In the genomic region with DNA sequence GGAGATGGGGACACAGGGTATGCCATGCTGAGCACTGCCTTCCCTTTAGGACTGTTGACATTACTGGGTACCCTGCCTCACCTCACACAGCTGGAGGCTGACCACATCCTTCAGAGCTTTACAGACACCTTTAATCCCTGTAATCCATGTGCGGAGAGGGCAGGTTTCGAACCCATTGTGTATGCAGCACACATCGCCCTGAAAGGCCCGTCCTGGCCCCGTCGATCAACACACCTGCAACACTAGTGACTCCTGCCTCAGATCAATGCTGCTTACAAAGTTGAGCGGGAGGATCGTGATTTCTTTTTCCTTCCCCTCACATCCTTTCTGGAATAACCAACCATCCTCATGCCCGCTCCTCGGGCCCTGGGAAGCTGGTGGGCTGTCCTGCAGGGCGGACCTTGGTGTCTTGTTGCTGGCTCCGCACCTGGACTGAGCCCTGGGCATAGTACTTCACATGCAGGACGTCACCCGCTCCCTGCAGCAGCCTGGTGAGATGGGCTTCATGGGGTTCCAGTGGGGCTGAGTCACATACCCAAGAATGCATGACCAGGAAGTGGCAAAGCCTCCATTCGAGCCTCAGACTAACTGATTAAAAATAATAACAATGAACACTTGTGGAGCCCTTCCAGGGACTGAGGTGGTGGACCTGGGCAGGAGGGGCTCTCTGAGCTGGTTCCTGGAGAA, we compare ENCODE assay signal across 11 cellular contexts.
DNase-seq lines count a peak whose midpoint lies in the region; ATAC-seq and TF ChIP-seq lines count a peak whose summit lies in the region.
"Had no signal": no experiment of that assay in that cellular context is flagged by ENCODE, and none has a peak within 500 bp of the region (broad histone marks: within the 10 kb centered on the region; RNA-seq: fewer than 3 reads in every experiment).

No MANE protein-coding gene starts in this region.

- no peak overlapping the region for H3K4me3 ChIP-seq in epithelial cell of esophagus (ENCODE audit: low read length)

- no peaks in the 10 kb centered on the region for H3K36me3 Mint-ChIP-seq in progenitor cell of endocrine pancreas (ENCODE audit: insufficient read depth)
- H3K36me3 Mint-ChIP-seq: naive thymus-derived CD8-positive, alpha-beta T cell had no signal

- peaks cover 8% of the 10 kb centered on the region for H3K27me3 Mint-ChIP-seq in progenitor cell of endocrine pancreas

- H3K4me1 Mint-ChIP-seq in progenitor cell of endocrine pancreas (ENCODE audit: low read depth): peaks cover 6% of the 10 kb centered on the region

- peak; percentile 86 for DNase-seq in EL
- DNase-seq in M059J (ENCODE audit: low read depth): peak; percentile 95
- peak; percentile 81 for DNase-seq in epithelial cell of esophagus (ENCODE audit: low read depth)
- DNase-seq in progenitor cell of endocrine pancreas (ENCODE audit: low spot score, unreplicated experiment): peak; percentile 7
- no peak for DNase-seq in OCI-M2 (lab: John Stamatoyannopoulos, UW; ENCODE audit: unreplicated experiment)
- no peak for DNase-seq in DMS79 treated with DMSO at 0.1 percent for 48 hours (lab: John Stamatoyannopoulos, UW)
- DNase-seq in NCI-H1105 treated with DMSO at 0.1 percent for 48 hours (lab: John Stamatoyannopoulos, UW): no peak
- DNase-seq: cerebellar nuclear complex; stimulated activated CD4-positive, alpha-beta T cell treated with anti-CD3 and anti-CD28 coated beads, Interleukin-2, amount 100 ng/mL, for 24 hours had no signal

- TF ChIP-seq CTCF in epithelial cell of esophagus (IDR thresholded peaks at IDR 0.05; ENCODE audit: insufficient read depth, low read depth, low read length, missing control alignments): no peak
- no peak for TF ChIP-seq CTCF in progenitor cell of endocrine pancreas (IDR thresholded peaks at IDR 0.05; ENCODE audit: unreplicated experiment)

- no peak overlapping the region for H3K27ac Mint-ChIP-seq in progenitor cell of endocrine pancreas
- H3K27ac Mint-ChIP-seq: naive thymus-derived CD8-positive, alpha-beta T cell had no signal

- H3K4me3 Mint-ChIP-seq in progenitor cell of endocrine pancreas (ENCODE audit: low read depth): no peak overlapping the region
- H3K4me3 Mint-ChIP-seq: naive thymus-derived CD8-positive, alpha-beta T cell had no signal

- no peaks in the 10 kb centered on the region for H3K9me3 Mint-ChIP-seq in progenitor cell of endocrine pancreas (ENCODE audit: low read depth)

- ATAC-seq in HG02623 (IDR thresholded peaks at IDR 0.05; ENCODE audit: unreplicated experiment): no peak
- ATAC-seq: naive thymus-derived CD8-positive, alpha-beta T cell had no signal

Comparison
In these comparisons a context has a peak if more than half of its experiments do, and no peak if none do; other contexts are left out.
1. DNase-seq: peak in EL (single experiment), M059J (single experiment), epithelial cell of esophagus (single experiment) and progenitor cell of endocrine pancreas (single experiment); none in OCI-M2 (single experiment), DMS79 treated with DMSO at 0.1 percent for 48 hours (single experiment) and NCI-H1105 treated with DMSO at 0.1 percent for 48 hours (single experiment).